Comparison of ENCODE assay signal across 16 cellular contexts in genomic region chr2:238914648-238915015, GRCh38.
DNase-seq lines count a peak whose midpoint lies in the region; ATAC-seq, FAIRE-seq and TF ChIP-seq lines count a peak whose summit lies in the region.
"Had no signal": no experiment of that assay in that cellular context is flagged by ENCODE, and none has a peak within 500 bp of the region (broad histone marks: within the 10 kb centered on the region; RNA-seq: fewer than 3 reads in every experiment).

No MANE protein-coding gene starts in this region.

- no peak for ATAC-seq in HG02623 (IDR thresholded peaks at IDR 0.05; ENCODE audit: unreplicated experiment)
- ATAC-seq: activated CD4-positive, alpha-beta T cell treated with anti-CD3 and anti-CD28 coated beads for 36 hours; activated T-cell treated with anti-CD3 and anti-CD28 coated beads, Interleukin-2, amount 50 U/mL, for 4 hours; effector memory CD8-positive, alpha-beta T cell; naive thymus-derived CD4-positive, alpha-beta T cell; stimulated activated naive CD8-positive, alpha-beta T cell treated with anti-CD3 and anti-CD28 coated beads, Interleukin-15, Interleukin-2, amounts not matched to agents 100 U/mL and 50 U/mL, for 24 hours; T-helper 17 cell had no signal

- no peak for TF ChIP-seq CTCF in fibroblast of lung (conservative IDR thresholded peaks at IDR 0.05 in 1 of 2, IDR thresholded peaks at IDR 0.05 in 1 of 2; ENCODE audit: low read depth in 1 of 2, low read length in 2 of 2)
- no peak for TF ChIP-seq CTCF in vagina (IDR thresholded peaks at IDR 0.05)

- intact Hi-C loops in vagina (cut with DNase I) = no loop called here

- H3K27me3 ChIP-seq in fibroblast of lung (ENCODE audit: control insufficient read depth, insufficient read depth, low read length) = no peaks in the 10 kb centered on the region
- no peaks in the 10 kb centered on the region for H3K27me3 ChIP-seq in skeletal muscle satellite cell (ENCODE audit: control insufficient read depth, insufficient read depth, low read length)
- no peaks in the 10 kb centered on the region for H3K27me3 ChIP-seq in vagina

- peaks cover 5% of the 10 kb centered on the region for H3K4me1 ChIP-seq in fibroblast of lung (ENCODE audit: control insufficient read depth, extremely low read depth, insufficient read depth, low read length)
- H3K4me1 ChIP-seq in skeletal muscle satellite cell (ENCODE audit: control insufficient read depth, insufficient read depth, low read length) = peaks cover 37% of the 10 kb centered on the region
- peaks cover under 1% of the 10 kb centered on the region for H3K4me1 ChIP-seq in vagina

- H3K4me3 ChIP-seq in fibroblast of lung (replicated peaks in 1 of 4; ENCODE audit: control extremely low read depth in 1 of 4, insufficient read depth in 1 of 4, low read depth in 3 of 4, low read length in 4 of 4) (no peak overlapping the region), skeletal muscle satellite cell (ENCODE audit: low read length) (peak overlapping the region; percentile 46), vagina (no peak overlapping the region)

- no peak for TF ChIP-seq POLR2A in H54 (IDR thresholded peaks at IDR 0.05; ENCODE audit: low read depth, low read length)
- TF ChIP-seq POLR2A in vagina (IDR thresholded peaks at IDR 0.05) = no peak

- DNase-seq in H54 (ENCODE audit: insufficient read length, low spot score) (peak; percentile 56), RCC 7860 (ENCODE audit: low spot score) (peak; percentile 50), fibroblast of lung (ENCODE audit: low read depth in 2 of 2) (peak; percentile 57 to 85), vagina (ENCODE audit: extremely low spot score in 2 of 2) (no peak)
- DNase-seq in activated naive CD4-positive, alpha-beta T cell treated with anti-CD3 and anti-CD28 coated beads, Interleukin-2, amount 50 U/mL, for 16 hours = no peak
- DNase-seq: activated CD4-positive, alpha-beta T cell treated with anti-CD3 and anti-CD28 coated beads for 36 hours; activated T-cell treated with anti-CD3 and anti-CD28 coated beads, Interleukin-2, amount 50 U/mL, for 4 hours; effector memory CD8-positive, alpha-beta T cell; GF-D8; H7; naive thymus-derived CD4-positive, alpha-beta T cell; NCI-H345; stimulated activated naive CD8-positive, alpha-beta T cell treated with anti-CD3 and anti-CD28 coated beads, Interleukin-15, Interleukin-2, amounts not matched to agents 100 U/mL and 50 U/mL, for 24 hours; T-helper 17 cell had no signal

- H3K4me2 ChIP-seq in fibroblast of lung (ENCODE audit: extremely low read depth, insufficient read depth, low read length) (peak overlapping the region; percentile 20), skeletal muscle satellite cell (ENCODE audit: low read length) (peak overlapping the region; percentile 74)

- H2AFZ ChIP-seq in fibroblast of lung (ENCODE audit: low read length) = no peak overlapping the region

- peaks cover 12% of the 10 kb centered on the region for H3K36me3 ChIP-seq in fibroblast of lung (ENCODE audit: control insufficient read depth, insufficient read depth, low read length)
- H3K36me3 ChIP-seq in skeletal muscle satellite cell (ENCODE audit: insufficient read depth, low read length) = peaks cover 6% of the 10 kb centered on the region
- H3K36me3 ChIP-seq in vagina = no peaks in the 10 kb centered on the region

- H3K9ac ChIP-seq in fibroblast of lung (ENCODE audit: insufficient read depth, low read length) (no peak overlapping the region), skeletal muscle satellite cell (ENCODE audit: low read depth, low read length) (peak overlapping the region; percentile 66)

- H3K27ac ChIP-seq in fibroblast of lung (ENCODE audit: insufficient read depth, low read length) (no peak overlapping the region), vagina (no peak overlapping the region)

- peaks cover under 1% of the 10 kb centered on the region for H3K79me2 ChIP-seq in fibroblast of lung (ENCODE audit: control insufficient read depth, insufficient read depth, low read length)

- FAIRE-seq in H54 (lab: Jason Lieb, UNC) (peak; percentile 11), RCC 7860 (lab: Jason Lieb, UNC) (peak; percentile 55)

- H3K9me3 ChIP-seq in fibroblast of lung (ENCODE audit: control insufficient read depth, insufficient read depth, low read depth, low read length) (no peaks in the 10 kb centered on the region), skeletal muscle satellite cell (replicated peaks; ENCODE audit: low read length) (no peaks in the 10 kb centered on the region), vagina (no peaks in the 10 kb centered on the region)

- H4K20me1 ChIP-seq in fibroblast of lung (ENCODE audit: control insufficient read depth, extremely low read depth, insufficient read depth, low read length) = no peaks in the 10 kb centered on the region

Comparison
In these comparisons a context has a peak if more than half of its experiments do, and no peak if none do; other contexts are left out.
1. DNase-seq: peak in H54 (single experiment), RCC 7860 (single experiment) and fibroblast of lung (2 of 2); none in vagina (0 of 2) and activated naive CD4-positive, alpha-beta T cell treated with anti-CD3 and anti-CD28 coated beads, Interleukin-2, amount 50 U/mL, for 16 hours (single experiment).